26 cellular contexts compared by ENCODE assay signal in genomic region chr1:50898773-50899172, GRCh38.
"Had no signal": no experiment of that assay in that cellular context is flagged by ENCODE, and none has a peak within 500 bp of the region (broad histone marks: within the 10 kb centered on the region; RNA-seq: fewer than 3 reads in every experiment).

No MANE protein-coding gene starts in this region.

- H3K4me1 ChIP-seq: neural progenitor cell, parathyroid adenoma, psoas muscle, right lobe of liver, sigmoid colon, stomach, thyroid gland, tibial nerve, upper lobe of left lung, vagina had no signal

- H2AFZ ChIP-seq: neural progenitor cell, parathyroid adenoma had no signal

- H3K36me3 ChIP-seq: neural progenitor cell, right lobe of liver, sigmoid colon, stomach, thoracic aorta, thyroid gland, upper lobe of left lung, vagina had no signal

- H3K9me3 ChIP-seq: right lobe of liver, sigmoid colon, stomach, thoracic aorta, thyroid gland, upper lobe of left lung, vagina had no signal

- FAIRE-seq: small intestine, urothelium cell line had no signal

- H3K4me3 ChIP-seq: neural progenitor cell, psoas muscle, right lobe of liver, sigmoid colon, stomach, thoracic aorta, thyroid gland, tibial nerve, upper lobe of left lung, vagina had no signal

- H3K4me2 ChIP-seq: neural progenitor cell had no signal

- ATAC-seq: naive thymus-derived CD4-positive, alpha-beta T cell; natural killer cell; psoas muscle; right cardiac atrium; right lobe of liver; stimulated activated effector memory CD8-positive, alpha-beta T cell treated with anti-CD3 and anti-CD28 coated beads, Interleukin-12 subunit alpha, Interleukin-12 subunit beta, amount 100 ng/mL, for 72 hours; stimulated activated naive B cell treated with anti-CD40 and anti-IgM and Interleukin-4, amounts not matched to agents 10 μg/mL and 1 μg/mL and 100 μg/mL, for 72 hours had no signal

- H3K9ac ChIP-seq: neural progenitor cell, parathyroid adenoma had no signal

- H3K27me3 ChIP-seq: neural progenitor cell, right lobe of liver, sigmoid colon, stomach, thyroid gland, tibial nerve, upper lobe of left lung, vagina had no signal

- H3K27ac ChIP-seq: neural progenitor cell, parathyroid adenoma, psoas muscle, right lobe of liver, sigmoid colon, stomach, thoracic aorta, thyroid gland, tibial nerve, upper lobe of left lung, vagina had no signal

- DNase-seq: naive thymus-derived CD4-positive, alpha-beta T cell; natural killer cell; occipital lobe; posterior cingulate gyrus; psoas muscle; right cardiac atrium; right lobe of liver; sigmoid colon; small intestine; stimulated activated CD4-positive, alpha-beta T cell treated with anti-CD3 and anti-CD28 coated beads, Interleukin-15, amount 100 ng/mL, for 24 hours; stimulated activated CD4-positive, alpha-beta T cell treated with anti-CD3 and anti-CD28 coated beads, Interleukin-2, amount 100 ng/mL, for 24 hours; stimulated activated CD4-positive, alpha-beta T cell treated with anti-CD3 and anti-CD28 coated beads, Interleukin-2, amount 100 ng/mL, for 48 hours; stimulated activated CD4-positive, alpha-beta T cell treated with anti-CD3 and anti-CD28 coated beads, Interleukin-4, amount 100 ng/mL, for 24 hours; stimulated activated naive B cell treated with anti-CD40 and anti-IgM and Interleukin-4, amounts not matched to agents 10 μg/mL and 1 μg/mL and 100 μg/mL, for 72 hours; stimulated activated naive CD4-positive, alpha-beta T cell treated with Interleukin-2 at 50 U/mL for 16 hours; stomach; thyroid gland; trophoblast cell; upper lobe of left lung had no signal
